Comparison of ENCODE assay signal across 8 cellular contexts in genomic region chr17:7251330-7252175, GRCh38. TPM values are rescaled to one million over a fixed set of nuclear protein-coding genes. Genes with fewer than 3 reads are reported as not detected.
DNase-seq lines count a peak whose midpoint lies in the region; ATAC-seq and TF ChIP-seq lines count a peak whose summit lies in the region.

TSS of gene CTDNEP1 (minus strand) at chr17:7251734. CDS start at chr17:7251296, 438 bp downstream.

- DNase-seq in COLO829 (ENCODE audit: low spot score), result peak; percentile 100
- peak in 74 of 76 experiments; percentile 47 to 99 (median 96) for DNase-seq in HUDEP-2 (lab: John Stamatoyannopoulos, UW; ENCODE audit: unreplicated experiment in 76 of 76)
- DNase-seq in NT2/D1 (ENCODE audit: low read depth, low spot score), result peak; percentile 95
- DNase-seq in activated CD8-positive, alpha-beta memory T cell treated with anti-CD3 and anti-CD28 coated beads, Interleukin-2, amount 50 U/mL, for 1 hour (ENCODE audit: extremely low read depth), result peak; percentile 98
- DNase-seq in endodermal cell, result peak; percentile 100
- peak; percentile 100 for DNase-seq in mesenchymal stem cell
- peak; percentile 96 for DNase-seq in stimulated activated CD8-positive, alpha-beta memory T cell treated with anti-CD3 and anti-CD28 coated beads, Interleukin-12 subunit alpha, Interleukin-12 subunit beta, amount 100 ng/mL, for 24 hours (ENCODE audit: extremely low read depth)

- H3K14ac ChIP-seq in mesenchymal stem cell (ENCODE audit: low read length in 2 of 2), result peak within 1 kb of the TSS; percentile 43 to 93

- peak within 1 kb of the TSS; percentile 73 to 97 for H3K4ac ChIP-seq in mesenchymal stem cell (ENCODE audit: low read depth in 1 of 2, low read length in 2 of 2)

- peak within 1 kb of the TSS; percentile 95 to 98 for H3K18ac ChIP-seq in mesenchymal stem cell (ENCODE audit: low read depth in 1 of 2, low read length in 2 of 2)

- H3K9me3 ChIP-seq in NT2/D1 (ENCODE audit: insufficient read depth, low read length), result no peaks in the 10 kb centered on the region
- no peaks in the 10 kb centered on the region for H3K9me3 ChIP-seq in endodermal cell (ENCODE audit: control insufficient read depth, low read length)
- no peaks in the 10 kb centered on the region for H3K9me3 ChIP-seq in mesenchymal stem cell (ENCODE audit: control insufficient read depth, low read length)

- H2BK15ac ChIP-seq in mesenchymal stem cell (ENCODE audit: low read depth, poor library complexity, severe bottlenecking), result peak within 1 kb of the TSS; percentile 92

- H3K36me3 ChIP-seq in NT2/D1 (ENCODE audit: insufficient read depth, insufficient read length, low read length) (peaks cover 41% of the 10 kb centered on the region), endodermal cell (ENCODE audit: control insufficient read depth, insufficient read depth, low read length) (peaks cover 30% of the 10 kb centered on the region), mesenchymal stem cell (ENCODE audit: control insufficient read depth in 1 of 2, insufficient read depth in 2 of 2, low read depth in 1 of 2, low read length in 2 of 2) (peaks cover 23 to 32% of the 10 kb centered on the region in 2 experiments)

- H2AK5ac ChIP-seq in mesenchymal stem cell (ENCODE audit: low read length, severe bottlenecking), result no peak within 1 kb of the TSS

- H3K27ac ChIP-seq in endodermal cell (ENCODE audit: low read depth, low read length), result peak within 1 kb of the TSS; percentile 98
- H3K27ac ChIP-seq in mesenchymal stem cell (ENCODE audit: low read length, poor library complexity, severe bottlenecking), result peak within 1 kb of the TSS; percentile 99

- H2BK12ac ChIP-seq in mesenchymal stem cell (ENCODE audit: low read length in 2 of 2), result peak within 1 kb of the TSS in 1 of 2 experiments; percentile 65

- no peak for TF ChIP-seq CTCF in endodermal cell (conservative IDR thresholded peaks at IDR 0.05)

- no peaks in the 10 kb centered on the region for H3K27me3 ChIP-seq in NT2/D1 (ENCODE audit: insufficient read depth, insufficient read length)
- H3K27me3 ChIP-seq in endodermal cell (ENCODE audit: control insufficient read depth, insufficient read depth, low read length, poor library complexity, severe bottlenecking), result no peaks in the 10 kb centered on the region
- H3K27me3 ChIP-seq in mesenchymal stem cell (ENCODE audit: control insufficient read depth in 1 of 2, insufficient read depth in 1 of 2, low read length in 2 of 2), result no peaks in the 10 kb centered on the region

- 0% methylated on average over 17 to 64 of the region's 65 CpGs for WGBS in endodermal cell (ENCODE audit: insufficient coverage in 1 of 2, insufficient read length in 1 of 2), 2 experiments
- 1% methylated on average over 41 of the region's 65 CpGs for WGBS in mesenchymal stem cell

- no peaks in the 10 kb centered on the region for H3K27me3 Mint-ChIP-seq in endodermal cell (ENCODE audit: insufficient read depth)

- H2BK120ac ChIP-seq in mesenchymal stem cell (ENCODE audit: low read depth, low read length), result peak within 1 kb of the TSS; percentile 96

- no peaks in the 10 kb centered on the region for H3K9me3 Mint-ChIP-seq in endodermal cell

- H3K79me1 ChIP-seq in mesenchymal stem cell (replicated peaks; ENCODE audit: low read length, poor library complexity, severe bottlenecking), result peaks cover 12% of the 10 kb centered on the region

- ATAC-seq in GM21390 (IDR thresholded peaks at IDR 0.05; ENCODE audit: unreplicated experiment), result peak; percentile 88

- peak within 1 kb of the TSS; percentile 91 for H3K4me3 Mint-ChIP-seq in endodermal cell

- H4K8ac ChIP-seq in mesenchymal stem cell (ENCODE audit: low read length), result peak within 1 kb of the TSS; percentile 96

- peak within 1 kb of the TSS; percentile 93 for H3K9ac ChIP-seq in NT2/D1 (ENCODE audit: insufficient read length, low read depth)
- H3K9ac ChIP-seq in endodermal cell (ENCODE audit: extremely low read depth, low read length, poor library complexity, severe bottlenecking), result peak within 1 kb of the TSS; percentile 90
- peak within 1 kb of the TSS; percentile 97 for H3K9ac ChIP-seq in mesenchymal stem cell (ENCODE audit: low read length)

- H2BK5ac ChIP-seq in mesenchymal stem cell (ENCODE audit: low read depth, low read length, poor library complexity, severe bottlenecking), result peak within 1 kb of the TSS; percentile 97

- H3K23ac ChIP-seq in mesenchymal stem cell (ENCODE audit: low read length in 2 of 2), result peak within 1 kb of the TSS in 1 of 2 experiments; percentile 72

- H3K4me2 ChIP-seq in mesenchymal stem cell (ENCODE audit: low read length, poor library complexity, severe bottlenecking), result peak within 1 kb of the TSS; percentile 93

- H3K4me1 ChIP-seq in NT2/D1 (ENCODE audit: insufficient read depth, insufficient read length), result peaks cover 4% of the 10 kb centered on the region
- H3K4me1 ChIP-seq in endodermal cell (ENCODE audit: control insufficient read depth, insufficient read depth, low read length), result no peaks in the 10 kb centered on the region
- peaks cover 15% of the 10 kb centered on the region for H3K4me1 ChIP-seq in mesenchymal stem cell (ENCODE audit: control insufficient read depth, insufficient read depth, low read depth, low read length)

- H3K27ac Mint-ChIP-seq in endodermal cell, result peak within 1 kb of the TSS; percentile 100

- peak within 1 kb of the TSS; percentile 97 for H4K91ac ChIP-seq in mesenchymal stem cell (ENCODE audit: low read length)

- H3K36me3 Mint-ChIP-seq in endodermal cell (ENCODE audit: low read depth), result peaks cover 26% of the 10 kb centered on the region

- H3K4me3 ChIP-seq in NT2/D1 (ENCODE audit: insufficient read length, low read depth) (peak within 1 kb of the TSS; percentile 80), endodermal cell (ENCODE audit: low read length) (peak within 1 kb of the TSS; percentile 94), mesenchymal stem cell (ENCODE audit: insufficient read depth in 1 of 2, low read depth in 1 of 2, low read length in 2 of 2) (peak within 1 kb of the TSS; percentile 90)

- H3K4me1 Mint-ChIP-seq in endodermal cell, result peaks cover 25% of the 10 kb centered on the region

- peak within 1 kb of the TSS; percentile 91 for H2AFZ ChIP-seq in mesenchymal stem cell (ENCODE audit: low read depth, low read length)

RNA-seq across cellular contexts. Expression of gene CTDNEP1, which starts in this region (rescaled TPM):
- total RNA-seq in endodermal cell, result 100 to 1,000 TPM; 123 to 125 TPM
- 156 TPM for polyA plus RNA-seq in endodermal cell (2013, experiment 1 of 2)
- polyA plus RNA-seq in endodermal cell (2013, experiment 2 of 2), result 135 TPM
- 136 TPM for polyA plus RNA-seq in mesenchymal stem cell (2013, experiment 1 of 2)
- polyA plus RNA-seq in mesenchymal stem cell (2013, experiment 2 of 2), result 141 TPM

Comparison
In these comparisons a context has a peak if more than half of its experiments do, and no peak if none do; other contexts are left out.
1. Peak in every context shown above with its lines: DNase-seq, ATAC-seq, H3K4me3 ChIP-seq and H3K27ac ChIP-seq.